ENCODE assay signal across 20 cellular contexts in the genomic region with DNA sequence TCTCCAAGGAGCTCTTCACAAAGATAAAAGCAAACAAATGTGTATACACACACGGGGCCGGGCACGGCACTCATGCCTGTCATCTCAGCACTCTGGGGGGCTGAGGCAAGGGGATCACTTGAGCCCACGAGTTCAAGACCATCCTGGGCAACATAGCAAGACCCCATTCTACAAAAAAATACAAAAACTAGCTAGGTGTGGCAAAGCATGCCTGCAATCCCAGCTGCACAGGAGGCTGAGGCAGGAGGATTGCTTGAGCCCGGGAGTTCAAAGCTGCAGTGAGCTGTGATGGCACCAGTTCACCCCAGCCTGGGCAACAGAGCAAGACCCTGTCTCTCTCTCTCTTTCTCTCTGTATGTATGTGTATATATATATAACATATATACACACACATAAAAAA. TPM values are rescaled to one million over a fixed set of nuclear protein-coding genes. Genes with fewer than 3 reads are reported as not detected.
"Had no signal": no experiment of that assay in that cellular context is flagged by ENCODE, and none has a peak within 500 bp of the region (broad histone marks: within the 10 kb centered on the region; RNA-seq: fewer than 3 reads in every experiment).

No MANE protein-coding gene starts in this region.

- H3K9me3 ChIP-seq: colonic mucosa, gastroesophageal sphincter, transverse colon, vagina had no signal

- H3K27ac ChIP-seq: colonic mucosa, gastroesophageal sphincter, transverse colon, vagina had no signal

- ATAC-seq: activated T-cell treated with anti-CD3 and anti-CD28 coated beads, Interleukin-2, amount 50 U/mL, for 72 hours; gastroesophageal sphincter; natural killer cell treated with Interleukin-12 subunit alpha and Interleukin-12 subunit beta and Interleukin-15 and Interleukin-18, amount 100 ng/mL, for 72 hours; stimulated activated naive B cell treated with anti-CD40 and anti-IgM and Interleukin-4, amounts not matched to agents 10 μg/mL and 1 μg/mL and 100 μg/mL, for 72 hours had no signal

- DNase-seq: activated CD4-positive, alpha-beta memory T cell treated with anti-CD3 and anti-CD28 coated beads for 36 hours; activated CD4-positive, alpha-beta T cell treated with anti-CD3 and anti-CD28 coated beads for 48 hours; activated effector memory CD4-positive, alpha-beta T cell treated with Interleukin-2 at 50 U/mL for 16 hours; activated naive CD4-positive, alpha-beta T cell treated with anti-CD3 and anti-CD28 coated beads for 36 hours; activated naive CD8-positive, alpha-beta T cell treated with anti-CD3 and anti-CD28 coated beads, Interleukin-2, amount 10 ng/mL, durations not matched to agents 7 days and 5 days; activated T-cell treated with anti-CD3 and anti-CD28 coated beads, Interleukin-2, amount 50 U/mL, for 72 hours; amniotic stem cell; colonic mucosa; endodermal cell; head of caudate nucleus; hypothalamus; retina; stimulated activated CD4-positive, alpha-beta T cell treated with anti-CD3 and anti-CD28 coated beads, Interleukin-2, amount 100 ng/mL, for 48 hours; stimulated activated CD8-positive, alpha-beta memory T cell treated with anti-CD3 and anti-CD28 coated beads, Interleukin-4, amount 100 ng/mL, for 48 hours; stimulated activated naive B cell treated with anti-CD40 and anti-IgM and Interleukin-4, amounts not matched to agents 10 μg/mL and 1 μg/mL and 100 μg/mL, for 72 hours; transverse colon had no signal

- FAIRE-seq: bronchial epithelial cell had no signal

- H3K36me3 ChIP-seq: colonic mucosa, transverse colon had no signal

- H3K4me3 ChIP-seq: colonic mucosa, gastroesophageal sphincter, transverse colon, vagina had no signal

- H3K4me1 ChIP-seq: colonic mucosa, gastroesophageal sphincter, transverse colon, vagina had no signal

- H3K27me3 ChIP-seq: colonic mucosa, gastroesophageal sphincter, transverse colon, vagina had no signal

RNA-seq across cellular contexts. Expression of gene AMZ1, which starts 33.9 kb away (rescaled TPM):
- total RNA-seq: bronchial epithelial cell; natural killer cell treated with Interleukin-12 subunit alpha and Interleukin-12 subunit beta and Interleukin-15 and Interleukin-18, amount 100 ng/mL, for 72 hours had no signal
